Comparison of ENCODE assay signal across 11 cellular contexts in the genomic region with DNA sequence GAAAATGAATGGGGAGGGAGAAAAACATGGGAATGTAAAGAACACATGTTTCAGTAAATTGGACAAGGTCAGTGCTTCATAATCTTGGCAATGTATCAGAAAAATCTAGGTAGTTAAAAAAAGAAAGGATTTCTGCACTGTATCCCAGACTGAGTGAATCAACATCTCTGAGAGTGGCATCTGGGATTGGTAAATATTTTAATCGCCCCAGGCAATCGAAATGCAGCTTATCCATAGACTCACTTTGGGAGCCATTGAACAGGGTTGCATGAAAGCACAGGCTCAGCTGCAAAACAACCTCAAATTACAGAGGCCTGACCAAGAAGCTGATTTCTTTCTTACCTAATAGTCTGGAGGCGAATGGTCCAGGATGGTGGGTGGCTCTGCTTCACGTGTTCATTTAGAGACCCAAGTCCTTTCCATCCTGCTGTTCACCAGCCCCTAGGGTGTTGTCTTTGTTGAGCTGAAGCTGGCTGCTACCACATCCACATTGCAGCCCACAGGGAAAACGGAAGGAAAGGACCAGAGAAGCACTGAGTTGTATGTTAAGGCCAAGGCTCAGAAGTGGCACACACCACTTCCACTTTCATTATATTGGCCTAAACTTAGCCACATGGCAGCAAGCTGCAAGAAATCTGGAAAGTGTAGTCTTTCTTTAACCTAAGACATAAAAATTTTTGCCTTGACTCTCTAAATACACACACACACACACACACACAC. TPM values are rescaled to one million over a fixed set of nuclear protein-coding genes. Genes with fewer than 3 reads are reported as not detected.
DNase-seq lines count a peak whose midpoint lies in the region; ATAC-seq and TF ChIP-seq lines count a peak whose summit lies in the region.
"Had no signal": no experiment of that assay in that cellular context is flagged by ENCODE, and none has a peak within 500 bp of the region (broad histone marks: within the 10 kb centered on the region; RNA-seq: fewer than 3 reads in every experiment).

No MANE protein-coding gene starts in this region.

- H3K36me3 ChIP-seq in OCI-LY7 (ENCODE audit: insufficient read depth, low read length): no peaks in the 10 kb centered on the region
- H3K36me3 ChIP-seq in prostate gland: no peaks in the 10 kb centered on the region
- H3K36me3 ChIP-seq: stomach had no signal

- no peaks in the 10 kb centered on the region for H3K9me2 ChIP-seq in OCI-LY7 (ENCODE audit: insufficient read depth, low read length)

- 79% methylated on average over 5 of the region's 5 CpGs for WGBS in prostate gland

- H2AFZ ChIP-seq in OCI-LY7 (ENCODE audit: low read length): peak overlapping the region; percentile 84

- POLR2A ChIA-PET in OCI-LY7 (lab: Charles Lee): interaction anchor here (0.6 to 1.6 kb wide), 9 partner anchors 10 to 302 kb away, joined by 3 to 5 read pairs (median 3); no protein-coding TSS in a partner anchor

- CTCF ChIA-PET in OCI-LY7 (lab: Charles Lee; ENCODE audit: unreplicated experiment): interaction anchor here (0.6 to 1.2 kb wide), 2 partner anchors 15 to 21 kb away, joined by 3 read pairs; no protein-coding TSS in a partner anchor

- peaks cover 7 to 11% of the 10 kb centered on the region in 2 donors for H3K4me1 Mint-ChIP-seq in stimulated activated naive B cell treated with anti-CD40 and anti-IgM and Interleukin-4, amounts not matched to agents 10 μg/mL and 1 μg/mL and 100 μg/mL, for 72 hours

- H3K27me3 ChIP-seq in prostate gland (replicated peaks; ENCODE audit: insufficient read depth): no peaks in the 10 kb centered on the region
- H3K27me3 ChIP-seq: stomach had no signal

- no peak overlapping the region for H3K27ac ChIP-seq in OCI-LY7 (ENCODE audit: low read depth, low read length, poor library complexity, severe bottlenecking)
- no peak overlapping the region for H3K27ac ChIP-seq in prostate gland
- H3K27ac ChIP-seq: HL-60 had no signal

- peak; percentile 72 for DNase-seq in SIG-M5 treated with dmso at 0.1 percent for 504 hours (lab: John Stamatoyannopoulos, UW; ENCODE audit: unreplicated experiment)
- no peak for DNase-seq in SIG-M5 (lab: John Stamatoyannopoulos, UW)
- peak; percentile 22 for DNase-seq in OCI-LY7 (ENCODE audit: low spot score)
- DNase-seq in stimulated activated naive B cell treated with anti-CD40 and anti-IgM and Interleukin-4, amounts not matched to agents 10 μg/mL and 1 μg/mL and 100 μg/mL, for 72 hours: no peak
- no peak for DNase-seq in foreskin melanocyte
- DNase-seq in activated T-cell treated with anti-CD3 and anti-CD28 coated beads, Interleukin-2, amount 50 U/mL, for 1 hour: no peak
- DNase-seq in prostate gland (ENCODE audit: low spot score): no peak
- DNase-seq: stomach had no signal

- TF ChIP-seq POLR2A in prostate gland (IDR thresholded peaks at IDR 0.05): no peak

- peak overlapping the region; percentile 32 for H3K4me3 ChIP-seq in OCI-LY7 (ENCODE audit: low read depth, low read length, poor library complexity, severe bottlenecking)
- no peak overlapping the region for H3K4me3 ChIP-seq in prostate gland
- H3K4me3 ChIP-seq: stomach had no signal

- no peaks in the 10 kb centered on the region for H4K20me1 ChIP-seq in OCI-LY7 (ENCODE audit: insufficient read depth, low read length)

- H3K9me3 ChIP-seq in OCI-LY7 (ENCODE audit: low read length): no peaks in the 10 kb centered on the region
- H3K9me3 ChIP-seq in prostate gland: no peaks in the 10 kb centered on the region
- H3K9me3 ChIP-seq: stomach had no signal

- H3K4me3 Mint-ChIP-seq in stimulated activated naive B cell treated with anti-CD40 and anti-IgM and Interleukin-4, amounts not matched to agents 10 μg/mL and 1 μg/mL and 100 μg/mL, for 72 hours: peak overlapping the region in 1 of 2 donors; percentile 37
- H3K4me3 Mint-ChIP-seq: dendritic cell treated with granulocyte-macrophage colony-stimulating factor and Interleukin-4, amounts not matched to agents 40 ng/mL and 50 ng/mL, for 4 days had no signal

- intact Hi-C loops in OCI-LY7 (cut with micrococcal nuclease; ENCODE audit: unreplicated experiment) (no loop called here), prostate gland (cut with DNase I) (no loop called here)

- peak overlapping the region; percentile 58 for H3K4me2 ChIP-seq in OCI-LY7 (ENCODE audit: low read length)

- TF ChIP-seq CTCF in OCI-LY7 (conservative IDR thresholded peaks at IDR 0.05; ENCODE audit: low read length): no peak
- no peak for TF ChIP-seq CTCF in prostate gland (IDR thresholded peaks at IDR 0.05)

- H3K4me1 ChIP-seq in OCI-LY7 (ENCODE audit: insufficient read depth, low read length, poor library complexity, severe bottlenecking) (peaks cover 23% of the 10 kb centered on the region), prostate gland (replicated peaks) (peaks cover 7% of the 10 kb centered on the region)

- H3K36me3 Mint-ChIP-seq in stimulated activated naive B cell treated with anti-CD40 and anti-IgM and Interleukin-4, amounts not matched to agents 10 μg/mL and 1 μg/mL and 100 μg/mL, for 72 hours: no peaks in the 10 kb centered on the region

- ATAC-seq in HG02938 (IDR thresholded peaks at IDR 0.05; ENCODE audit: unreplicated experiment): peak; percentile 44
- ATAC-seq in stimulated activated naive B cell treated with anti-CD40 and anti-IgM and Interleukin-4, amounts not matched to agents 10 μg/mL and 1 μg/mL and 100 μg/mL, for 72 hours (replicated peaks): peak; percentile 83 to 94

- peaks cover 0 to 2% of the 10 kb centered on the region in 2 donors for H3K9me3 Mint-ChIP-seq in stimulated activated naive B cell treated with anti-CD40 and anti-IgM and Interleukin-4, amounts not matched to agents 10 μg/mL and 1 μg/mL and 100 μg/mL, for 72 hours
- H3K9me3 Mint-ChIP-seq: dendritic cell treated with granulocyte-macrophage colony-stimulating factor and Interleukin-4, amounts not matched to agents 40 ng/mL and 50 ng/mL, for 4 days had no signal

- no TSS peak for BruUV-seq in OCI-LY7 (replicated peaks; lab: Mats Ljungman, UMichigan)

- no peak overlapping the region for H3K27ac Mint-ChIP-seq in stimulated activated naive B cell treated with anti-CD40 and anti-IgM and Interleukin-4, amounts not matched to agents 10 μg/mL and 1 μg/mL and 100 μg/mL, for 72 hours
- H3K27ac Mint-ChIP-seq: dendritic cell treated with granulocyte-macrophage colony-stimulating factor and Interleukin-4, amounts not matched to agents 40 ng/mL and 50 ng/mL, for 4 days had no signal

- no peaks in the 10 kb centered on the region for H3K27me3 Mint-ChIP-seq in stimulated activated naive B cell treated with anti-CD40 and anti-IgM and Interleukin-4, amounts not matched to agents 10 μg/mL and 1 μg/mL and 100 μg/mL, for 72 hours
- H3K27me3 Mint-ChIP-seq: dendritic cell treated with granulocyte-macrophage colony-stimulating factor and Interleukin-4, amounts not matched to agents 40 ng/mL and 50 ng/mL, for 4 days had no signal

- H3K79me2 ChIP-seq in OCI-LY7 (ENCODE audit: insufficient read depth, low read depth, low read length): no peaks in the 10 kb centered on the region

RNA-seq across cellular contexts. Expression of gene MOGAT1, which starts 59.0 kb away (rescaled TPM):
- total RNA-seq in OCI-LY7 (2014; rRNA removed; shearing (Covaris generic)): not detected in 2 replicates
- total RNA-seq in OCI-LY7 (2022) (not detected in 2 replicates), prostate gland (not detected)

Comparison
In these comparisons a context has a peak if more than half of its experiments do, and no peak if none do; other contexts are left out.
1. DNase-seq: peak in SIG-M5 treated with dmso at 0.1 percent for 504 hours (single experiment) and OCI-LY7 (single experiment); none in SIG-M5 (single experiment), stimulated activated naive B cell treated with anti-CD40 and anti-IgM and Interleukin-4, amounts not matched to agents 10 μg/mL and 1 μg/mL and 100 μg/mL, for 72 hours (single experiment), foreskin melanocyte (single experiment), activated T-cell treated with anti-CD3 and anti-CD28 coated beads, Interleukin-2, amount 50 U/mL, for 1 hour (single experiment) and prostate gland (single experiment).